Comparison of ENCODE assay signal across 11 cellular contexts in genomic region chr22:46105494-46106278, GRCh38. TPM values are rescaled to one million over a fixed set of nuclear protein-coding genes. Genes with fewer than 3 reads are reported as not detected.
DNase-seq lines count a peak whose midpoint lies in the region; ATAC-seq and TF ChIP-seq lines count a peak whose summit lies in the region.
"Had no signal": no experiment of that assay in that cellular context is flagged by ENCODE, and none has a peak within 500 bp of the region (broad histone marks: within the 10 kb centered on the region; RNA-seq: fewer than 3 reads in every experiment).

No MANE protein-coding gene starts in this region.

- no peak overlapping the region for H3K4me3 ChIP-seq in AG04449 (ENCODE audit: low read depth, low read length)
- no peak overlapping the region for H3K4me3 ChIP-seq in SK-N-SH (ENCODE audit: low read depth in 2 of 2, low read length in 1 of 2)
- H3K4me3 ChIP-seq in fibroblast of lung (replicated peaks in 1 of 4; ENCODE audit: control extremely low read depth in 1 of 4, insufficient read depth in 1 of 4, low read depth in 3 of 4, low read length in 4 of 4) = no peak overlapping the region

- peaks cover 100% of the 10 kb centered on the region for H3K79me2 ChIP-seq in SK-N-SH (ENCODE audit: insufficient read depth)
- peaks cover 98% of the 10 kb centered on the region for H3K79me2 ChIP-seq in fibroblast of lung (ENCODE audit: control insufficient read depth, insufficient read depth, low read length)

- DNase-seq in AG04449 (ENCODE audit: low read depth, low spot score) (peak; percentile 51), SK-N-SH (no peak), fibroblast of lung (ENCODE audit: low read depth in 2 of 2) (peak; percentile 65 to 93), osteocyte (ENCODE audit: extremely low spot score, unreplicated experiment) (peak; percentile 89), Ammon's horn (ENCODE audit: low spot score) (no peak), SK-N-DZ (ENCODE audit: low spot score) (no peak)
- no peak for DNase-seq in activated CD4-positive, alpha-beta T cell treated with anti-CD3 and anti-CD28 coated beads for 4 hours
- DNase-seq: CD8-positive, alpha-beta T cell; T-helper 9 cell had no signal

- peaks cover 95% of the 10 kb centered on the region for H3F3A ChIP-seq in SK-N-SH (replicated peaks; ENCODE audit: insufficient read depth)

- H3K4me1 Mint-ChIP-seq in osteocyte (ENCODE audit: unreplicated experiment) = peaks cover 60% of the 10 kb centered on the region
- H3K4me1 Mint-ChIP-seq: activated naive CD4-positive, alpha-beta T cell treated with anti-CD3 and anti-CD28 coated beads, Interleukin-2, amount 50 U/mL, for 24 hours had no signal

- no peak overlapping the region for H3K4me3 Mint-ChIP-seq in osteocyte (ENCODE audit: unreplicated experiment)
- H3K4me3 Mint-ChIP-seq: activated naive CD4-positive, alpha-beta T cell treated with anti-CD3 and anti-CD28 coated beads, Interleukin-2, amount 50 U/mL, for 24 hours; CD8-positive, alpha-beta T cell had no signal

- no peak for ATAC-seq in GM18907 (IDR thresholded peaks at IDR 0.05; ENCODE audit: unreplicated experiment)
- ATAC-seq: CD8-positive, alpha-beta T cell had no signal

- peak overlapping the region; percentile 60 to 98 for H3K27ac ChIP-seq in SK-N-SH (ENCODE audit: low read depth in 2 of 2, low read length in 1 of 2)
- peak overlapping the region; percentile 74 for H3K27ac ChIP-seq in fibroblast of lung (ENCODE audit: insufficient read depth, low read length)

- CTCF ChIA-PET in AG04449 (lab: Yijun Ruan, JAX) (interaction anchor here (0.7 to 3.0 kb wide), 3 partner anchors 11 to 108 kb away, joined by 3 to 20 read pairs (median 19); no protein-coding TSS in a partner anchor), SK-N-SH (lab: Yijun Ruan, JAX) (interaction anchor here (2.2 to 2.9 kb wide), 3 partner anchors 11 to 99 kb away, joined by 12 to 14 read pairs (median 13); no protein-coding TSS in a partner anchor)

- H3K4me1 ChIP-seq in SK-N-SH (ENCODE audit: control insufficient read depth in 1 of 2, insufficient read depth in 2 of 2, low read depth in 1 of 2, low read length in 1 of 2) = peaks cover 43 to 93% of the 10 kb centered on the region in 2 experiments
- H3K4me1 ChIP-seq in fibroblast of lung (ENCODE audit: control insufficient read depth, extremely low read depth, insufficient read depth, low read length) = peaks cover 67% of the 10 kb centered on the region

- H3K9me3 Mint-ChIP-seq in osteocyte (ENCODE audit: unreplicated experiment) = no peaks in the 10 kb centered on the region
- H3K9me3 Mint-ChIP-seq: activated naive CD4-positive, alpha-beta T cell treated with anti-CD3 and anti-CD28 coated beads, Interleukin-2, amount 50 U/mL, for 24 hours; CD8-positive, alpha-beta T cell had no signal

- H4K20me1 ChIP-seq in SK-N-SH (ENCODE audit: insufficient read depth) (peaks cover 100% of the 10 kb centered on the region), fibroblast of lung (ENCODE audit: control insufficient read depth, extremely low read depth, insufficient read depth, low read length) (no peaks in the 10 kb centered on the region)

- TF ChIP-seq EP300 in SK-N-SH (IDR thresholded peaks at IDR 0.05; ENCODE audit: borderline replicate concordance in 1 of 2, low read depth in 1 of 2, low read length in 1 of 2) = no peak

- peak overlapping the region; percentile 88 for H3K27ac Mint-ChIP-seq in osteocyte (ENCODE audit: unreplicated experiment)
- H3K27ac Mint-ChIP-seq: activated naive CD4-positive, alpha-beta T cell treated with anti-CD3 and anti-CD28 coated beads, Interleukin-2, amount 50 U/mL, for 24 hours; CD8-positive, alpha-beta T cell had no signal

- H3K36me3 ChIP-seq in SK-N-SH (replicated peaks in 1 of 2; ENCODE audit: control insufficient read depth in 1 of 2, insufficient read depth in 2 of 2, low read length in 1 of 2) (peaks cover 88 to 92% of the 10 kb centered on the region in 2 experiments), fibroblast of lung (ENCODE audit: control insufficient read depth, insufficient read depth, low read length) (peaks cover 78% of the 10 kb centered on the region)

- H3K27me3 ChIP-seq in SK-N-SH (ENCODE audit: insufficient read depth) = no peaks in the 10 kb centered on the region
- no peaks in the 10 kb centered on the region for H3K27me3 ChIP-seq in fibroblast of lung (ENCODE audit: control insufficient read depth, insufficient read depth, low read length)

- H3K36me3 Mint-ChIP-seq in osteocyte (ENCODE audit: unreplicated experiment) = peaks cover 25% of the 10 kb centered on the region
- H3K36me3 Mint-ChIP-seq: activated naive CD4-positive, alpha-beta T cell treated with anti-CD3 and anti-CD28 coated beads, Interleukin-2, amount 50 U/mL, for 24 hours had no signal

- no peaks in the 10 kb centered on the region for H3K27me3 Mint-ChIP-seq in osteocyte (ENCODE audit: unreplicated experiment)
- H3K27me3 Mint-ChIP-seq: activated naive CD4-positive, alpha-beta T cell treated with anti-CD3 and anti-CD28 coated beads, Interleukin-2, amount 50 U/mL, for 24 hours had no signal

- H3K9me3 ChIP-seq in SK-N-SH (no peaks in the 10 kb centered on the region), fibroblast of lung (ENCODE audit: control insufficient read depth, insufficient read depth, low read depth, low read length) (no peaks in the 10 kb centered on the region)

- POLR2A ChIA-PET in AG04449 (lab: Yijun Ruan, JAX) = interaction anchor here (1.0 kb wide), 1 partner anchor 92 kb away, joined by 3 read pairs; no protein-coding TSS in a partner anchor
- POLR2A ChIA-PET in SK-N-SH (lab: Yijun Ruan, JAX) = interaction anchor here (1.9 kb wide), 1 partner anchor 97 kb away, joined by 6 read pairs; no protein-coding TSS in a partner anchor

- no peaks in the 10 kb centered on the region for H3K9me2 ChIP-seq in SK-N-SH

- no peak for TF ChIP-seq RAD21 in SK-N-SH (IDR thresholded peaks at IDR 0.05; ENCODE audit: low read length)

- H3K9ac ChIP-seq in SK-N-SH (peak overlapping the region; percentile 29; the same call in 1 of the 2 replicates), fibroblast of lung (ENCODE audit: insufficient read depth, low read length) (peak overlapping the region; percentile 5)

- TF ChIP-seq CTCF in AG04449 (IDR thresholded peaks at IDR 0.05; ENCODE audit: insufficient read depth, low read length, missing control alignments) (no peak), SK-N-SH (IDR thresholded peaks at IDR 0.05) (no peak), fibroblast of lung (conservative IDR thresholded peaks at IDR 0.05 in 1 of 2, IDR thresholded peaks at IDR 0.05 in 1 of 2; ENCODE audit: low read depth in 1 of 2, low read length in 2 of 2) (no peak), osteocyte (IDR thresholded peaks at IDR 0.05) (no peak)

- H3K4me2 ChIP-seq in SK-N-SH = peak overlapping the region; percentile 50; the same call in 1 of the 2 replicates
- peak overlapping the region; percentile 40 for H3K4me2 ChIP-seq in fibroblast of lung (ENCODE audit: extremely low read depth, insufficient read depth, low read length)

- H2AFZ ChIP-seq in SK-N-SH (ENCODE audit: low read depth) = no peak overlapping the region
- no peak overlapping the region for H2AFZ ChIP-seq in fibroblast of lung (ENCODE audit: low read length)

- WGBS in SK-N-SH (ENCODE audit: low lambda C conversion rate) = 58% methylated on average over 11 of the region's 25 CpGs

TF ChIP-seq in SK-N-SH, 30 proteins besides CTCF, POLR2A, EP300 and RAD21 (continues in another document):
- TF ChIP-seq RCOR1 (IDR thresholded peaks at IDR 0.05; ENCODE audit: low read length) (no peak), MXI1 (IDR thresholded peaks at IDR 0.05; ENCODE audit: low read depth, low read length) (no peak), NRF1 (IDR thresholded peaks at IDR 0.05; ENCODE audit: low read depth, low read length) (no peak), POLR2AphosphoS5 (IDR thresholded peaks at IDR 0.05; ENCODE audit: low read depth, low read length) (no peak; the same call in 1 of the 2 replicates), USF1 (IDR thresholded peaks at IDR 0.05; ENCODE audit: borderline replicate concordance, low read depth) (no peak), MEF2A (IDR thresholded peaks at IDR 0.05; ENCODE audit: borderline replicate concordance, low read depth) (no peak), PBX3 (IDR thresholded peaks at IDR 0.05) (no peak), JUND (IDR thresholded peaks at IDR 0.05) (no peak)

RNA-seq across cellular contexts. Expression of gene PPARA, which starts 44.6 kb away (rescaled TPM):
- polyA plus RNA-seq in SK-N-SH (2012; rRNA removed) (4.5 TPM in 2 replicates), fibroblast of lung (7.9 and 10.2 TPM in 2 replicates)
- polyA plus RNA-seq in SK-N-SH (2012; cell fraction: cytosol; rRNA removed) = 4.1 and 4.4 TPM in 2 replicates
- polyA plus RNA-seq in SK-N-SH (2012; cell fraction: nucleus; rRNA removed) = 5.8 and 6.8 TPM in 2 replicates
- total RNA-seq in fibroblast of lung (14.6 and 17.5 TPM in 2 replicates), osteocyte (21.8 and 21.9 TPM in 2 replicates)
- 5.4 and 7.3 TPM in 2 replicates for polyA plus RNA-seq in fibroblast of lung (2012)
- 17.7 and 19.3 TPM in 2 replicates for polyA minus RNA-seq in fibroblast of lung (ENCODE audit: low replicate concordance)
- 4.2 and 4.8 TPM in 2 replicates for polyA plus RNA-seq in SK-N-DZ (2014; cell fraction: cytosol; rRNA removed)
- 1.7 and 13.8 TPM in 2 replicates for polyA plus RNA-seq in SK-N-DZ (2014; cell fraction: nucleus; rRNA removed)

Comparison
In these comparisons a context has a peak if more than half of its experiments do, and no peak if none do; other contexts are left out.
1. DNase-seq: peak in AG04449 (single experiment), fibroblast of lung (2 of 2) and osteocyte (single experiment); none in SK-N-SH (single experiment), activated CD4-positive, alpha-beta T cell treated with anti-CD3 and anti-CD28 coated beads for 4 hours (0 of 2), Ammon's horn (single experiment) and SK-N-DZ (single experiment).